In the genomic region with DNA sequence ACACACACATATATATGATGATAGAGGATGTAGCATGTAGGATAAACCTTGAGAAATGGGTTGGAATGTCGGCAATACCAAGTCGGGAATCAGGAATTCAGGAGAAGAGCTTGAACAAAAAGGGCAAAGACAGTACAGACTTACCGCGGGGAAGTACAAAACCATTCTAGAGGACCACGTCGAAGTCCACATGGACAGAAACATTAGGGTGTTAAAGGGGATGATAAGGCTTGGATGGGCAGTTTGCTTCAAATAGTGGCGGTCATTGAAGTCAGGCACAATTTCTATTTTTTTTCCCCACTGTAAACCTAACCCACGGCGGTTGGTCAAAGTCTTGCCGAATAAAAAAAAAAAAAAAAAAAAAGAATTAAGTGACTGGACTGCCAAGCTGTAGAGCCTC, we compare ENCODE assay signal across 8 cellular contexts. TPM values are rescaled to one million over a fixed set of nuclear protein-coding genes. Genes with fewer than 3 reads are reported as not detected.
DNase-seq lines count a peak whose midpoint lies in the region; ATAC-seq and TF ChIP-seq lines count a peak whose summit lies in the region.

No MANE protein-coding gene starts in this region.

- DNase-seq in GM23338 (ENCODE audit: low spot score) (peak; percentile 4), RKO (ENCODE audit: low spot score) (peak; percentile 5), fibroblast of lung (ENCODE audit: low read depth in 2 of 2) (no peak), sigmoid colon (no peak), SIG-M5 (lab: John Stamatoyannopoulos, UW) (no peak), mesenteric fat pad (ENCODE audit: low spot score) (no peak)
- no peak for DNase-seq in activated CD8-positive, alpha-beta memory T cell treated with anti-CD3 and anti-CD28 coated beads, Interleukin-2, amount 50 U/mL, for 4 hours

- peaks cover 23% of the 10 kb centered on the region for H3K4me1 Mint-ChIP-seq in GM23338

- H3K27ac ChIP-seq in GM23338 (ENCODE audit: low read depth) (no peak overlapping the region), fibroblast of lung (ENCODE audit: insufficient read depth, low read length) (peak overlapping the region; percentile 34), sigmoid colon (peak overlapping the region; percentile 76 to 84 (median 80))

- peaks cover 14% of the 10 kb centered on the region; the same call in 2 of the 3 replicates for H3K9me3 Mint-ChIP-seq in GM23338

- H3K4me1 ChIP-seq in GM23338 (ENCODE audit: insufficient read depth) (peaks cover 21% of the 10 kb centered on the region), fibroblast of lung (ENCODE audit: control insufficient read depth, extremely low read depth, insufficient read depth, low read length) (no peaks in the 10 kb centered on the region), sigmoid colon (peaks cover 0 to 39% (median 30%) of the 10 kb centered on the region in 4 donors)

- no peaks in the 10 kb centered on the region for H3F3A ChIP-seq in GM23338 (replicated peaks; ENCODE audit: low read depth)

- ATAC-seq in GM23338 = no peak
- no peak for ATAC-seq in HG03342 (IDR thresholded peaks at IDR 0.05; ENCODE audit: unreplicated experiment)

- no peak overlapping the region for H3K9ac ChIP-seq in fibroblast of lung (ENCODE audit: insufficient read depth, low read length)

- no peaks in the 10 kb centered on the region for H3K36me3 ChIP-seq in GM23338 (ENCODE audit: insufficient read depth)
- no peaks in the 10 kb centered on the region for H3K36me3 ChIP-seq in fibroblast of lung (ENCODE audit: control insufficient read depth, insufficient read depth, low read length)
- H3K36me3 ChIP-seq in sigmoid colon = no peaks in the 10 kb centered on the region

- H3K4me3 ChIP-seq in GM23338 = peak overlapping the region; percentile 98
- H3K4me3 ChIP-seq in fibroblast of lung (replicated peaks in 1 of 4; ENCODE audit: control extremely low read depth in 1 of 4, insufficient read depth in 1 of 4, low read depth in 3 of 4, low read length in 4 of 4) = peak overlapping the region; percentile 54 to 84 (median 66)
- H3K4me3 ChIP-seq in sigmoid colon = peak overlapping the region in 3 of 4 donors; percentile 60 to 71 (median 70)

- H4K20me1 ChIP-seq in GM23338 (replicated peaks; ENCODE audit: insufficient read depth) (peaks cover 32% of the 10 kb centered on the region), fibroblast of lung (ENCODE audit: control insufficient read depth, extremely low read depth, insufficient read depth, low read length) (peaks cover 2% of the 10 kb centered on the region)

- H2AFZ ChIP-seq in GM23338 (peak overlapping the region; percentile 90; the same call in 1 of the 2 replicates), fibroblast of lung (ENCODE audit: low read length) (peak overlapping the region; percentile 86)

- no peak for TF ChIP-seq POLR2A in sigmoid colon (IDR thresholded peaks at IDR 0.05)

- H3K9me3 ChIP-seq in fibroblast of lung (ENCODE audit: control insufficient read depth, insufficient read depth, low read depth, low read length) = no peaks in the 10 kb centered on the region
- no peaks in the 10 kb centered on the region for H3K9me3 ChIP-seq in sigmoid colon

- 71 to 76% methylated on average over 10 of the region's 10 CpGs for WGBS in sigmoid colon, 2 donors

- H3K27me3 ChIP-seq in GM23338 (ENCODE audit: insufficient read depth) (no peaks in the 10 kb centered on the region), fibroblast of lung (ENCODE audit: control insufficient read depth, insufficient read depth, low read length) (no peaks in the 10 kb centered on the region), sigmoid colon (no peaks in the 10 kb centered on the region)

- TF ChIP-seq EP300 in sigmoid colon (IDR thresholded peaks at IDR 0.05) = no peak

- H3K79me2 ChIP-seq in GM23338 (replicated peaks; ENCODE audit: insufficient read depth) (peaks cover 42% of the 10 kb centered on the region), fibroblast of lung (ENCODE audit: control insufficient read depth, insufficient read depth, low read length) (peaks cover 36% of the 10 kb centered on the region)

- H3K4me3 Mint-ChIP-seq in GM23338 = peak overlapping the region; percentile 82

- TF ChIP-seq CTCF in GM23338 (conservative IDR thresholded peaks at IDR 0.05; ENCODE audit: low read depth in 2 of 2) (no peak), fibroblast of lung (conservative IDR thresholded peaks at IDR 0.05 in 1 of 2, IDR thresholded peaks at IDR 0.05 in 1 of 2; ENCODE audit: low read depth in 1 of 2, low read length in 2 of 2) (no peak), sigmoid colon (IDR thresholded peaks at IDR 0.05) (no peak)

- H3K9me2 ChIP-seq in GM23338 (ENCODE audit: insufficient read depth) = no peaks in the 10 kb centered on the region

- no peaks in the 10 kb centered on the region for H3K27me3 Mint-ChIP-seq in GM23338 (ENCODE audit: insufficient read depth, low read depth, poor library complexity)

- H3K4me2 ChIP-seq in GM23338 = peak overlapping the region; percentile 86
- H3K4me2 ChIP-seq in fibroblast of lung (ENCODE audit: extremely low read depth, insufficient read depth, low read length) = peak overlapping the region; percentile 91

- H3K27ac Mint-ChIP-seq in GM23338 = peak overlapping the region; percentile 22; the same call in 1 of the 2 replicates

- intact Hi-C loops in sigmoid colon (cut with DNase I) = loop anchor here (2.0 to 10.0 kb wide), 2 partner anchors 72 to 1220 kb away; partner anchors contain the start of genes ASF1A and GOPC

- peaks cover 20% of the 10 kb centered on the region for H3K36me3 Mint-ChIP-seq in GM23338 (ENCODE audit: low read depth)

TF ChIP-seq in GM23338, 12 proteins besides CTCF, POLR2A, EP300 and RAD21 (continues in another document):
- TF ChIP-seq CREB1 (CRISPR knock-in tag; IDR thresholded peaks at IDR 0.05; ENCODE audit: low read depth) (no peak), REST (IDR thresholded peaks at IDR 0.05; ENCODE audit: unreplicated experiment) (no peak), JUNB (IDR thresholded peaks at IDR 0.05; ENCODE audit: unreplicated experiment) (no peak)
- TF ChIP-seq, protein P1, sequence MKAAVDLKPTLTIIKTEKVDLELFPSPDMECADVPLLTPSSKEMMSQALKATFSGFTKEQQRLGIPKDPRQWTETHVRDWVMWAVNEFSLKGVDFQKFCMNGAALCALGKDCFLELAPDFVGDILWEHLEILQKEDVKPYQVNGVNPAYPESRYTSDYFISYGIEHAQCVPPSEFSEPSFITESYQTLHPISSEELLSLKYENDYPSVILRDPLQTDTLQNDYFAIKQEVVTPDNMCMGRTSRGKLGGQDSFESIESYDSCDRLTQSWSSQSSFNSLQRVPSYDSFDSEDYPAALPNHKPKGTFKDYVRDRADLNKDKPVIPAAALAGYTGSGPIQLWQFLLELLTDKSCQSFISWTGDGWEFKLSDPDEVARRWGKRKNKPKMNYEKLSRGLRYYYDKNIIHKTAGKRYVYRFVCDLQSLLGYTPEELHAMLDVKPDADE (IDR thresholded peaks at IDR 0.05) = no peak

RNA-seq across cellular contexts. Expression of gene NUS1, which starts 0.8 kb away (rescaled TPM):
- 67.7 and 69.0 TPM in 2 replicates for total RNA-seq in GM23338 (2014; rRNA removed; shearing (Covaris generic))
- 34.6 and 38.3 TPM in 2 replicates for polyA plus RNA-seq in GM23338 (2016; fragmentation: Nextera tagmentation; extraction: Ambion mirVana)
- total RNA-seq in fibroblast of lung = 11.6 and 15.4 TPM in 2 replicates
- polyA plus RNA-seq in fibroblast of lung = 29.8 and 32.9 TPM in 2 replicates
- polyA plus RNA-seq in fibroblast of lung (2012) = 30.6 and 33.8 TPM in 2 replicates
- 6.6 and 9.2 TPM in 2 replicates for polyA minus RNA-seq in fibroblast of lung (ENCODE audit: low replicate concordance)
- 10 to 100 TPM; 22.2 to 31.4 (median 25.1) TPM for total RNA-seq in sigmoid colon
- 10 to 100 TPM; 13.2 to 23.8 (median 15.6) TPM for polyA plus RNA-seq in sigmoid colon
- total RNA-seq in mesenteric fat pad = 36.8 TPM

Comparison
In these comparisons a context has a peak if more than half of its experiments do, and no peak if none do; other contexts are left out.
1. DNase-seq: peak in GM23338 (single experiment) and RKO (single experiment); none in fibroblast of lung (0 of 2), sigmoid colon (single experiment), activated CD8-positive, alpha-beta memory T cell treated with anti-CD3 and anti-CD28 coated beads, Interleukin-2, amount 50 U/mL, for 4 hours (single experiment), SIG-M5 (single experiment) and mesenteric fat pad (single experiment).
2. Peak in every context shown above with its lines, with median percentiles within 50 percentile points of each other: H3K4me3 ChIP-seq.